Comparison of ENCODE assay signal across 7 cellular contexts in genomic region chr15:43132830-43133428, GRCh38. TPM values are rescaled to one million over a fixed set of nuclear protein-coding genes. Genes with fewer than 3 reads are reported as not detected.
DNase-seq lines count a peak whose midpoint lies in the region; ATAC-seq and TF ChIP-seq lines count a peak whose summit lies in the region.

No MANE protein-coding gene starts in this region.

- H2BK15ac ChIP-seq in IMR-90 (ENCODE audit: low read depth, low read length) = no peak overlapping the region

- BruUV-seq in IMR-90 (replicated peaks; lab: Mats Ljungman, UMichigan) = no TSS peak

- no peak for TF ChIP-seq RAD21 in IMR-90 (IDR thresholded peaks at IDR 0.05; ENCODE audit: low read length)

- peak overlapping the region; percentile 42 for H3K14ac ChIP-seq in IMR-90 (replicated peaks; ENCODE audit: low read depth, low read length)

- H4K5ac ChIP-seq in IMR-90 (ENCODE audit: low read depth, low read length) = peak overlapping the region; percentile 85

- no peak for TF ChIP-seq POLR2A in IMR-90 (IDR thresholded peaks at IDR 0.05; ENCODE audit: low read depth, low read length)

- H4K8ac ChIP-seq in IMR-90 (ENCODE audit: low read depth in 2 of 2, low read length in 2 of 2) = peak overlapping the region; percentile 87 to 88

- H3K4me2 ChIP-seq in IMR-90 (ENCODE audit: low read depth, low read length) = peak overlapping the region; percentile 96

- DNase-seq in IMR-90 (no peak), KG1 (lab: John Stamatoyannopoulos, UW) (no peak)

- no peaks in the 10 kb centered on the region for H3K9me3 Mint-ChIP-seq in activated naive CD8-positive, alpha-beta T cell (ENCODE audit: low read depth)
- H3K9me3 Mint-ChIP-seq in stimulated activated naive CD8-positive, alpha-beta T cell treated with anti-CD3 and anti-CD28 coated beads, Interleukin-15, Interleukin-2, amounts not matched to agents 100 ng/mL and 50 ng/mL, for 24 hours = peaks cover 4% of the 10 kb centered on the region

- H2AK5ac ChIP-seq in IMR-90 (ENCODE audit: low read depth, low read length) = no peak overlapping the region

- no peak overlapping the region for H2BK20ac ChIP-seq in IMR-90 (ENCODE audit: low read depth, low read length)

- H3K9ac ChIP-seq in IMR-90 (ENCODE audit: low read depth, low read length) = peak overlapping the region; percentile 73

- CTCF ChIA-PET in IMR-90 (lab: Yijun Ruan, JAX) = interaction anchor here (0.6 kb wide), 1 partner anchor 22 kb away, joined by 4 read pairs; no protein-coding TSS in a partner anchor

- H2BK120ac ChIP-seq in IMR-90 (ENCODE audit: low read depth, low read length) = peak overlapping the region; percentile 69; the same call in 1 of the 2 replicates

- POLR2A ChIA-PET in IMR-90 (lab: Charles Lee; ENCODE audit: unreplicated experiment) = no interaction called here

- no peak overlapping the region for H3K27ac ChIP-seq in IMR-90 (ENCODE audit: insufficient read depth, low read length)

- in situ Hi-C loops in IMR-90 (cut with MboI; ENCODE audit: low sequenced_read_pairs) = no loop called here

- peaks cover 8% of the 10 kb centered on the region for H3K4me1 ChIP-seq in IMR-90 (ENCODE audit: control insufficient read depth, insufficient read depth, low read length)

- peak overlapping the region; percentile 19 for H3K56ac ChIP-seq in IMR-90 (ENCODE audit: extremely low read depth, insufficient read depth, low read length)

- peaks cover 12 to 23% of the 10 kb centered on the region in 2 experiments for H3K79me1 ChIP-seq in IMR-90 (ENCODE audit: low read depth in 1 of 2, low read length in 2 of 2)

- H3K27me3 Mint-ChIP-seq in activated naive CD8-positive, alpha-beta T cell = peaks cover 4% of the 10 kb centered on the region
- H3K27me3 Mint-ChIP-seq in stimulated activated naive CD8-positive, alpha-beta T cell treated with anti-CD3 and anti-CD28 coated beads, Interleukin-15, Interleukin-2, amounts not matched to agents 100 ng/mL and 50 ng/mL, for 24 hours = no peaks in the 10 kb centered on the region

- peak overlapping the region; percentile 75; the same call in 1 of the 2 replicates for H3K18ac ChIP-seq in IMR-90 (ENCODE audit: low read depth, low read length)

- TF ChIP-seq CTCF in IMR-90 (conservative IDR thresholded peaks at IDR 0.05; ENCODE audit: low read depth, low read length) = no peak

- H4K20me1 ChIP-seq in IMR-90 (ENCODE audit: insufficient read depth, low read length) = no peaks in the 10 kb centered on the region

- H3K4ac ChIP-seq in IMR-90 (ENCODE audit: low read depth, low read length) = peak overlapping the region; percentile 67

- peaks cover under 1% of the 10 kb centered on the region; the same call in 1 of the 2 replicates for H3K9me1 ChIP-seq in IMR-90 (ENCODE audit: insufficient read depth, low read length)

- H3K4me3 ChIP-seq in IMR-90 (ENCODE audit: insufficient read depth, low read depth, low read length) (peak overlapping the region; percentile 87), iPS-18c (ENCODE audit: insufficient read depth, low read depth, low read length) (peak overlapping the region; percentile 80)

- H3K27me3 ChIP-seq in IMR-90 (ENCODE audit: control insufficient read depth, insufficient read depth, low read length) = no peaks in the 10 kb centered on the region

- WGBS in IMR-90 (ENCODE audit: extremely low coverage in 2 of 2, insufficient read length in 1 of 2), 2 experiments = 43% methylated on average over 12 of the region's 20 CpGs; no CpG with 5 or more reads in 1 of the 2 experiments

- H2BK5ac ChIP-seq in IMR-90 (ENCODE audit: low read depth, low read length, poor library complexity, severe bottlenecking) = no peak overlapping the region

- ATAC-seq in IMR-90 (ENCODE audit: low read depth) (no peak), GM18519 (IDR thresholded peaks at IDR 0.05; ENCODE audit: low FRiP score, unreplicated experiment) (no peak), GM18868 (IDR thresholded peaks at IDR 0.05; ENCODE audit: unreplicated experiment) (no peak)

- H2AFZ ChIP-seq in IMR-90 (replicated peaks; ENCODE audit: low read length, poor library complexity) = peak overlapping the region; percentile 99

- H3K36me3 ChIP-seq in IMR-90 (ENCODE audit: control insufficient read depth, insufficient read depth, low read length) = peaks cover 5% of the 10 kb centered on the region

- peak overlapping the region; percentile 93 for H3K4me3 Mint-ChIP-seq in activated naive CD8-positive, alpha-beta T cell
- peak overlapping the region; percentile 85 for H3K4me3 Mint-ChIP-seq in stimulated activated naive CD8-positive, alpha-beta T cell treated with anti-CD3 and anti-CD28 coated beads, Interleukin-15, Interleukin-2, amounts not matched to agents 100 ng/mL and 50 ng/mL, for 24 hours

- intact Hi-C loops in IMR-90 (cut with micrococcal nuclease) = no loop called here

- peak overlapping the region; percentile 80 for H2AK9ac ChIP-seq in IMR-90 (replicated peaks; ENCODE audit: low read depth, low read length, poor library complexity)

- H3K36me3 Mint-ChIP-seq in activated naive CD8-positive, alpha-beta T cell = peaks cover 6% of the 10 kb centered on the region
- peaks cover 20% of the 10 kb centered on the region for H3K36me3 Mint-ChIP-seq in stimulated activated naive CD8-positive, alpha-beta T cell treated with anti-CD3 and anti-CD28 coated beads, Interleukin-15, Interleukin-2, amounts not matched to agents 100 ng/mL and 50 ng/mL, for 24 hours (ENCODE audit: low read depth)

- H3K4me1 Mint-ChIP-seq in activated naive CD8-positive, alpha-beta T cell (ENCODE audit: low read depth) = peaks cover 19% of the 10 kb centered on the region
- H3K4me1 Mint-ChIP-seq in stimulated activated naive CD8-positive, alpha-beta T cell treated with anti-CD3 and anti-CD28 coated beads, Interleukin-15, Interleukin-2, amounts not matched to agents 100 ng/mL and 50 ng/mL, for 24 hours (ENCODE audit: low read depth) = peaks cover 23% of the 10 kb centered on the region

- peak overlapping the region; percentile 79 for H3K23ac ChIP-seq in IMR-90 (ENCODE audit: low read depth, low read length)

- H3K9me3 ChIP-seq in IMR-90 (ENCODE audit: control insufficient read depth, insufficient read depth, low read length) (no peaks in the 10 kb centered on the region), iPS-18c (ENCODE audit: control insufficient read depth, insufficient read depth, low read length) (no peaks in the 10 kb centered on the region)

- peak overlapping the region; percentile 72 for H4K91ac ChIP-seq in IMR-90 (ENCODE audit: insufficient read depth, low read depth, low read length)

- peak overlapping the region; percentile 89 for H3K27ac Mint-ChIP-seq in activated naive CD8-positive, alpha-beta T cell
- peak overlapping the region; percentile 89 for H3K27ac Mint-ChIP-seq in stimulated activated naive CD8-positive, alpha-beta T cell treated with anti-CD3 and anti-CD28 coated beads, Interleukin-15, Interleukin-2, amounts not matched to agents 100 ng/mL and 50 ng/mL, for 24 hours

- dilution Hi-C loops in IMR-90 (cut with HindIII; ENCODE audit: low sequenced_read_pairs, unreplicated experiment) = no loop called here

TF ChIP-seq in IMR-90, 13 proteins besides CTCF, POLR2A, EP300 and RAD21:
- no peak for TF ChIP-seq NFE2L2 (IDR thresholded peaks at IDR 0.05; ENCODE audit: low read depth, low read length)
- no peak for TF ChIP-seq ELK1 (IDR thresholded peaks at IDR 0.05; ENCODE audit: borderline replicate concordance, low read depth, low read length)
- no peak for TF ChIP-seq CEBPB (IDR thresholded peaks at IDR 0.05; ENCODE audit: low read depth, low read length)
- TF ChIP-seq FOS (IDR thresholded peaks at IDR 0.05; ENCODE audit: low read depth, low read length) = no peak
- TF ChIP-seq RCOR1 (IDR thresholded peaks at IDR 0.05; ENCODE audit: insufficient replicate concordance, low read length) = no peak
- TF ChIP-seq BHLHE40 (IDR thresholded peaks at IDR 0.05; ENCODE audit: low read depth, low read length) = no peak
- TF ChIP-seq SMC3 (IDR thresholded peaks at IDR 0.05; ENCODE audit: low read depth, low read length) = no peak
- TF ChIP-seq USF2 (IDR thresholded peaks at IDR 0.05; ENCODE audit: low read depth, low read length) = no peak
- TF ChIP-seq MXI1 (IDR thresholded peaks at IDR 0.05; ENCODE audit: borderline replicate concordance, low read depth, low read length) = no peak
- no peak for TF ChIP-seq CHD1 (IDR thresholded peaks at IDR 0.05; ENCODE audit: low read depth, low read length)
- no peak for TF ChIP-seq RFX5 (IDR thresholded peaks at IDR 0.05; ENCODE audit: low read depth, low read length)
TF ChIP-seq in IMR-90: peak in this region for 0.

RNA-seq across cellular contexts. Expression of gene TMEM62, which starts 0.5 kb away (rescaled TPM):
- 5.6 and 8.6 TPM in 2 replicates for total RNA-seq in IMR-90 (2012; rRNA removed)
- polyA plus RNA-seq in IMR-90 (2012; rRNA removed) = 3.1 and 3.7 TPM in 2 replicates
- 1.6 and 2.4 TPM in 2 replicates for polyA plus RNA-seq in IMR-90 (2012; cell fraction: cytosol; rRNA removed)
- polyA plus RNA-seq in IMR-90 (2012; cell fraction: nucleus; rRNA removed; ENCODE audit: low replicate concordance) = 5.0 and 15.5 TPM in 2 replicates

RNA-seq across cellular contexts. Expression of gene UBR1, which starts 27.1 kb away (rescaled TPM):
- 30.1 and 48.9 TPM in 2 replicates for total RNA-seq in IMR-90 (2012; rRNA removed)
- polyA plus RNA-seq in IMR-90 (2012; rRNA removed) = 5.0 and 6.5 TPM in 2 replicates
- 1.0 and 1.1 TPM in 2 replicates for polyA plus RNA-seq in IMR-90 (2012; cell fraction: cytosol; rRNA removed)
- 1.8 and 9.8 TPM in 2 replicates for polyA plus RNA-seq in IMR-90 (2012; cell fraction: nucleus; rRNA removed; ENCODE audit: low replicate concordance)

RNA-seq across cellular contexts. Expression of gene CCNDBP1, which starts 52.3 kb away (rescaled TPM):
- 33.9 and 40.3 TPM in 2 replicates for total RNA-seq in IMR-90 (2012; rRNA removed)
- polyA plus RNA-seq in IMR-90 (2012; rRNA removed) = 33.4 and 34.9 TPM in 2 replicates
- 15.8 and 18.6 TPM in 2 replicates for polyA plus RNA-seq in IMR-90 (2012; cell fraction: cytosol; rRNA removed)
- polyA plus RNA-seq in IMR-90 (2012; cell fraction: nucleus; rRNA removed; ENCODE audit: low replicate concordance) = 16.6 and 32.5 TPM in 2 replicates
